In genomic region chr21:42238185-42238934, GRCh38 we compare ENCODE assay signal across 13 cellular contexts. TPM values are rescaled to one million over a fixed set of nuclear protein-coding genes. Genes with fewer than 3 reads are reported as not detected.
DNase-seq lines count a peak whose midpoint lies in the region; ATAC-seq and TF ChIP-seq lines count a peak whose summit lies in the region.
"Had no signal": no experiment of that assay in that cellular context is flagged by ENCODE, and none has a peak within 500 bp of the region (broad histone marks: within the 10 kb centered on the region; RNA-seq: fewer than 3 reads in every experiment).

No MANE protein-coding gene starts in this region.

- H3K36me3 ChIP-seq in Loucy (ENCODE audit: insufficient read depth, low read length) (no peaks in the 10 kb centered on the region), endodermal cell (ENCODE audit: control insufficient read depth, insufficient read depth, low read length) (no peaks in the 10 kb centered on the region), testis (ENCODE audit: low read depth, missing control alignments) (no peaks in the 10 kb centered on the region)

- peaks cover 1% of the 10 kb centered on the region for H3K27me3 Mint-ChIP-seq in activated T-cell treated with anti-CD3 and anti-CD28 coated beads, Interleukin-2, amount 50 U/mL, for 4 hours (ENCODE audit: low read depth)
- H3K27me3 Mint-ChIP-seq in immature natural killer cell (ENCODE audit: low read depth in 3 of 3) (peaks cover 14 to 29% (median 15%) of the 10 kb centered on the region in 3 donors), endodermal cell (ENCODE audit: insufficient read depth) (peaks cover 36% of the 10 kb centered on the region)

- H3K27me3 ChIP-seq in Loucy (ENCODE audit: insufficient read depth, low read length, poor library complexity, severe bottlenecking), result no peaks in the 10 kb centered on the region
- peaks cover 46% of the 10 kb centered on the region for H3K27me3 ChIP-seq in endodermal cell (ENCODE audit: control insufficient read depth, insufficient read depth, low read length, poor library complexity, severe bottlenecking)
- H3K27me3 ChIP-seq in testis, result no peaks in the 10 kb centered on the region

- H3K27ac ChIP-seq in C4-2B, result peak overlapping the region; percentile 38
- no peak overlapping the region for H3K27ac ChIP-seq in endodermal cell (ENCODE audit: low read depth, low read length)
- H3K27ac ChIP-seq in testis, result no peak overlapping the region

- H3K4me1 Mint-ChIP-seq in activated T-cell treated with anti-CD3 and anti-CD28 coated beads, Interleukin-2, amount 50 U/mL, for 4 hours (ENCODE audit: low read depth), result peaks cover 66% of the 10 kb centered on the region
- peaks cover 59 to 62% of the 10 kb centered on the region in 2 donors for H3K4me1 Mint-ChIP-seq in immature natural killer cell
- H3K4me1 Mint-ChIP-seq in endodermal cell, result peaks cover 24% of the 10 kb centered on the region

- no peak overlapping the region for H2AFZ ChIP-seq in Loucy (ENCODE audit: low read length)

- DNase-seq in activated T-cell treated with anti-CD3 and anti-CD28 coated beads, Interleukin-2, amount 50 U/mL, for 4 hours, result no peak
- DNase-seq in immature natural killer cell (peak; percentile 65 to 70 (median 67)), NCI-H446 treated with DMSO at 0.1 percent for 48 hours (lab: John Stamatoyannopoulos, UW) (no peak), endodermal cell (no peak), testis (no peak)
- DNase-seq: midbrain, NCI-H2081, SHP77 had no signal

- 94 to 97% methylated on average over 10 to 11 of the region's 12 CpGs for WGBS in endodermal cell (ENCODE audit: insufficient coverage in 1 of 2, insufficient read length in 1 of 2), 2 experiments
- 87 to 90% methylated on average over 12 of the region's 12 CpGs for WGBS in testis, 2 donors

- peak; percentile 29 to 39 for ATAC-seq in activated T-cell treated with anti-CD3 and anti-CD28 coated beads, Interleukin-2, amount 50 U/mL, for 4 hours
- ATAC-seq in HG02571 (IDR thresholded peaks at IDR 0.05; ENCODE audit: unreplicated experiment), result no peak
- ATAC-seq: sciatic nerve had no signal

- intact Hi-C loops in testis (cut with DNase I; ENCODE audit: low total_unique reads), result no loop called here

- H3K9me3 Mint-ChIP-seq in activated T-cell treated with anti-CD3 and anti-CD28 coated beads, Interleukin-2, amount 50 U/mL, for 4 hours, result no peaks in the 10 kb centered on the region
- H3K9me3 Mint-ChIP-seq in immature natural killer cell, result no peaks in the 10 kb centered on the region
- H3K9me3 Mint-ChIP-seq in endodermal cell, result no peaks in the 10 kb centered on the region

- peak overlapping the region; percentile 66 for H3K4me2 ChIP-seq in Loucy (ENCODE audit: low read depth, low read length, poor library complexity, severe bottlenecking)

- no peak for TF ChIP-seq POLR2A in testis (IDR thresholded peaks at IDR 0.05)

- H3K9me3 ChIP-seq in Loucy (ENCODE audit: insufficient read depth, low read depth, low read length), result no peaks in the 10 kb centered on the region
- no peaks in the 10 kb centered on the region for H3K9me3 ChIP-seq in endodermal cell (ENCODE audit: control insufficient read depth, low read length)
- no peaks in the 10 kb centered on the region for H3K9me3 ChIP-seq in testis

- no peaks in the 10 kb centered on the region for H4K20me1 ChIP-seq in Loucy (ENCODE audit: insufficient read depth, low read length, poor library complexity, severe bottlenecking)

- peak overlapping the region; percentile 27 for H3K4me3 Mint-ChIP-seq in activated T-cell treated with anti-CD3 and anti-CD28 coated beads, Interleukin-2, amount 50 U/mL, for 4 hours
- peak overlapping the region; percentile 48 to 82 (median 81) for H3K4me3 Mint-ChIP-seq in immature natural killer cell
- H3K4me3 Mint-ChIP-seq in endodermal cell, result no peak overlapping the region

- peak overlapping the region; percentile 73 for H3K9ac ChIP-seq in Loucy (ENCODE audit: low read depth, low read length, poor library complexity, severe bottlenecking)
- H3K9ac ChIP-seq in endodermal cell (ENCODE audit: extremely low read depth, low read length, poor library complexity, severe bottlenecking), result no peak overlapping the region

- H3K27ac Mint-ChIP-seq in immature natural killer cell, result peak overlapping the region; percentile 71 to 97 (median 86)
- H3K27ac Mint-ChIP-seq in endodermal cell, result no peak overlapping the region

- H3K4me1 ChIP-seq in Loucy (ENCODE audit: insufficient read depth, low read length, poor library complexity, severe bottlenecking) (peaks cover 75% of the 10 kb centered on the region), endodermal cell (ENCODE audit: control insufficient read depth, insufficient read depth, low read length) (peaks cover 7% of the 10 kb centered on the region), testis (peaks cover 35% of the 10 kb centered on the region)

- H3K36me3 Mint-ChIP-seq in activated T-cell treated with anti-CD3 and anti-CD28 coated beads, Interleukin-2, amount 50 U/mL, for 4 hours (ENCODE audit: insufficient read depth), result no peaks in the 10 kb centered on the region
- H3K36me3 Mint-ChIP-seq in immature natural killer cell (no peaks in the 10 kb centered on the region), endodermal cell (ENCODE audit: low read depth) (no peaks in the 10 kb centered on the region)

- no peak for TF ChIP-seq CTCF in C4-2B (conservative IDR thresholded peaks at IDR 0.05)
- TF ChIP-seq CTCF in Loucy (conservative IDR thresholded peaks at IDR 0.05; ENCODE audit: low read length), result no peak
- no peak for TF ChIP-seq CTCF in endodermal cell (conservative IDR thresholded peaks at IDR 0.05)
- no peak for TF ChIP-seq CTCF in testis (IDR thresholded peaks at IDR 0.05)

- no peaks in the 10 kb centered on the region for H3F3A ChIP-seq in Loucy (ENCODE audit: low read depth)

- H3K4me3 ChIP-seq in Loucy (ENCODE audit: low read length, poor library complexity, severe bottlenecking), result peak overlapping the region; percentile 36
- no peak overlapping the region for H3K4me3 ChIP-seq in endodermal cell (ENCODE audit: low read length)
- H3K4me3 ChIP-seq in testis, result no peak overlapping the region

- peaks cover 96% of the 10 kb centered on the region for H3K79me2 ChIP-seq in Loucy (ENCODE audit: insufficient read depth, low read length)

- no peaks in the 10 kb centered on the region for H3K9me2 ChIP-seq in Loucy (replicated peaks; ENCODE audit: low read depth, low read length)

RNA-seq across cellular contexts. Expression of gene ABCG1, which starts 19.4 kb away (rescaled TPM):
- total RNA-seq in activated T-cell treated with anti-CD3 and anti-CD28 coated beads, Interleukin-2, amount 50 U/mL, for 4 hours, result 1 to 10 TPM in 2 of 3 donors, under 1 TPM in 1; 0.79 to 1.8 (median 1.7) TPM
- polyA plus RNA-seq in immature natural killer cell (10 to 100 TPM in 1 of 3 donors, 1 to 10 TPM in 2; 4.3 to 10.9 (median 8.2) TPM), testis (ENCODE audit: insufficient read depth, low read depth, low replicate concordance) (5.1 TPM)
- total RNA-seq in endodermal cell (1 to 10 TPM; 1.6 to 5.4 TPM), testis (1 to 10 TPM; 4.6 to 5.9 TPM)
- polyA plus RNA-seq in endodermal cell (2013, experiment 1 of 2), result 1.5 TPM
- 1.7 TPM for polyA plus RNA-seq in endodermal cell (2013, experiment 2 of 2)
- total RNA-seq: HT1080 had no signal

Comparison
In these comparisons a context has a peak if more than half of its experiments do, and no peak if none do; other contexts are left out.
1. DNase-seq: peak in immature natural killer cell (3 of 3); none in activated T-cell treated with anti-CD3 and anti-CD28 coated beads, Interleukin-2, amount 50 U/mL, for 4 hours (single experiment), NCI-H446 treated with DMSO at 0.1 percent for 48 hours (single experiment), endodermal cell (single experiment) and testis (single experiment).